17 cellular contexts compared by ENCODE assay signal in the genomic region with DNA sequence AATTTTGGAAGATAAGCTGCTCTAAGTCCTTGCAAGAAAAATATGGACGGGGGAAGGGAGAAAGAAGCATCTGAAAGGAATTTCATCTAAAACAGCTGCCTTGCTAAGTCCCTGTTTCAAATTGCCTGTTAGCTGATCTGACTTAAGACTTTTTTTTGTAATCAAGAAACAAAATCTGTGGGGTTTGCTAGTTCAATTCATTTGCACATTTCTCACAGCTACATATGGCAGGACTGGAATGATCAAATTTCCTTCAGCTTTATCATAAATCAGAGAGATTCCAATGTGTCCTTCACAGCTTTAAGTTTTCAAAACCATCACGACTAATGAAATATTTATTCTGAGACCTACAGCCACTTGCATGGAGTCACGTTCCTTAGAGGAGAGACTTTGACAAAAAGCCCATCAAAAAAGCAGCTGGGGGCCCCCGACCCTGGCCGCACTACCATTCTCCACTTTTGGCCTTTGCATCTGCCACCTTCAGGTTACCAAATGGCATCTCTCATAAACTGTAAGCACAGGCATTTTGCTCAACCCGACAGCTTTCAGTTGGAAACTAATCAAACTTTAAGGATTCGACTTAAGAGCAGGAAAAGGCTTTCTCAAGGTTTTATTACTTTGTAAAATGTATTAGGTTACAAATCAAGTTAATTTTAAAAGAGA.
DNase-seq lines count a peak whose midpoint lies in the region; ATAC-seq and TF ChIP-seq lines count a peak whose summit lies in the region.
"Had no signal": no experiment of that assay in that cellular context is flagged by ENCODE, and none has a peak within 500 bp of the region (broad histone marks: within the 10 kb centered on the region; RNA-seq: fewer than 3 reads in every experiment).

No MANE protein-coding gene starts in this region.

- H2AFZ ChIP-seq in parathyroid adenoma, result peak overlapping the region; percentile 28

- no peaks in the 10 kb centered on the region for H3K27me3 ChIP-seq in parathyroid adenoma (ENCODE audit: control insufficient read depth, insufficient read depth, low read length)

- no peaks in the 10 kb centered on the region for H3K36me3 ChIP-seq in parathyroid adenoma (ENCODE audit: control insufficient read depth, insufficient read depth, low read length)

- H3K4me2 ChIP-seq in parathyroid adenoma (ENCODE audit: low read length), result peak overlapping the region; percentile 3

- ATAC-seq in HG03108 (IDR thresholded peaks at IDR 0.05; ENCODE audit: unreplicated experiment), result no peak
- no peak for ATAC-seq in HG03439 (IDR thresholded peaks at IDR 0.05; ENCODE audit: unreplicated experiment)
- ATAC-seq: stimulated activated naive B cell treated with anti-CD40 and anti-IgM and Interleukin-4, amounts not matched to agents 10 μg/mL and 1 μg/mL and 100 μg/mL, for 72 hours; WTC11 had no signal

- no peaks in the 10 kb centered on the region for H3K9me3 ChIP-seq in parathyroid adenoma (ENCODE audit: control insufficient read depth, low read length)

- no peaks in the 10 kb centered on the region for H3K4me1 ChIP-seq in parathyroid adenoma

- TF ChIP-seq CTCF in parathyroid adenoma (IDR thresholded peaks at IDR 0.05), result no peak

- peak; percentile 45 for DNase-seq in GM04503 (ENCODE audit: low read depth)
- DNase-seq in RPMI7951 (ENCODE audit: low read depth), result peak; percentile 28
- DNase-seq in fibroblast of peridontal ligament (ENCODE audit: extremely low read depth), result peak; percentile 85
- no peak for DNase-seq in activated T-cell treated with anti-CD3 and anti-CD28 coated beads, Interleukin-2, amount 50 U/mL, for 48 hours
- no peak for DNase-seq in nucleus accumbens (lab: John Stamatoyannopoulos, UW)
- DNase-seq: activated CD8-positive, alpha-beta memory T cell treated with anti-CD3 and anti-CD28 coated beads, Interleukin-2, amount 50 U/mL, for 4 hours; activated naive CD4-positive, alpha-beta T cell treated with anti-CD3 and anti-CD28 coated beads, Interleukin-2, amount 50 U/mL, for 16 hours; CD4-positive, CD25-positive, alpha-beta regulatory T cell; GF-D8; NCI-H2029; retina; stimulated activated CD4-positive, alpha-beta T cell treated with anti-CD3 and anti-CD28 coated beads, Interleukin-4, amount 100 ng/mL, for 4 hours; stimulated activated naive B cell treated with anti-CD40 and anti-IgM and Interleukin-4, amounts not matched to agents 10 μg/mL and 1 μg/mL and 100 μg/mL, for 72 hours had no signal

- H3K9ac ChIP-seq in parathyroid adenoma, result no peak overlapping the region

- no peaks in the 10 kb centered on the region for H3K79me2 ChIP-seq in parathyroid adenoma

- no peak overlapping the region for H3K27ac ChIP-seq in parathyroid adenoma

- H3K4me3 ChIP-seq in parathyroid adenoma (ENCODE audit: low read depth, low read length), result no peak overlapping the region

Comparison
In these comparisons a context has a peak if more than half of its experiments do, and no peak if none do; other contexts are left out.
1. DNase-seq: peak in GM04503 (single experiment), RPMI7951 (single experiment) and fibroblast of peridontal ligament (single experiment); none in activated T-cell treated with anti-CD3 and anti-CD28 coated beads, Interleukin-2, amount 50 U/mL, for 48 hours (0 of 2) and nucleus accumbens (0 of 56).